Comparison of ENCODE assay signal across 25 cellular contexts in the genomic region with DNA sequence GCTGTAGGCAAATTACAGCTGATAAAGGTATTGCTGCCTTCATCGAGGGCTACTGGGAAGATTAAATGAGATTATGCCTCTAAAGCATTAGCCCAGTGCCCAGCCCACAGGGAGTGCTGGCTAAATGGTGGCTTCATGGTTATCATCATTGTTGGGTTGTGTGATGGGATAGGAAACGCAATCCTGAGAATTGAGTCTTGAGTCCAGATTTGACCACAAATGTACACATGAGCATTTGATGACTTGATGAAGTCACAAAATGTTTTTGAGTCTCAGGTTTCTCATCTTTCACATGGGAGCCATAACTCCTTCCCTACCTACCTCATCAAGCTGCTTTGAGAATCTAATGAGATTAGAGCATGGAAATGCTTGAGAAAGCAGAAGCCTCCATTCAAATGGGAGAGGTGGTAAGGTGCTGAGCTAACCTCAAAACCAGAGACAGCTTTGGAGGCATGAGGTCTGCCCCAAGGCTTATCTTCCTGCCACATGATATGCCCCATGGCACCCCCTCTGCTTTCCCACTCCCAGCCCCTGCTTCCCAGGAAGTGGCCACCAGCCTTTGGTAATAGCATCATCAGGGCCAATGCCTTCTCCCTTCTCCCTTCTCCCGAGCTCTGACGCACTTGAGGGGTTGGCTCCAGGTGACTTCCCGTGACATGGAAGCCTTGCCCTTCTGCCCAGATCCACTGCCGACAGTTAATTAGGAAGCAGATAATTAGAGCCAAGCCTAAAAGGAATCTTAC.
"Had no signal": no experiment of that assay in that cellular context is flagged by ENCODE, and none has a peak within 500 bp of the region (broad histone marks: within the 10 kb centered on the region; RNA-seq: fewer than 3 reads in every experiment).

No MANE protein-coding gene starts in this region.

- H3K36me3 ChIP-seq: gastrocnemius medialis, neutrophil, ovary, thyroid gland had no signal

- DNase-seq: activated B cell treated with CpG ODN at 0.5 μM for 24 hours; activated CD4-positive, alpha-beta T cell treated with anti-CD3 and anti-CD28 coated beads for 36 hours; activated CD4-positive, alpha-beta T cell treated with anti-CD3 and anti-CD28 coated beads, Interleukin-2, amount 50 U/mL, for 4 hours; activated naive CD4-positive, alpha-beta T cell treated with Interleukin-2 at 50 U/mL for 16 hours; activated naive CD8-positive, alpha-beta T cell treated with anti-CD3 and anti-CD28 coated beads, Interleukin-2, amount 10 ng/mL, durations not matched to agents 7 days and 5 days; amygdala; body of pancreas; caudate nucleus; dermis blood vessel endothelial cell; effector CD8-positive, alpha-beta T cell; erythroblast; gastrocnemius medialis; hypothalamus; ovary; right cardiac atrium; stimulated activated CD4-positive, alpha-beta T cell treated with anti-CD3 and anti-CD28 coated beads, Interleukin-12 subunit alpha, Interleukin-12 subunit beta, amount 100 ng/mL, for 4 hours; stimulated activated CD4-positive, alpha-beta T cell treated with anti-CD3 and anti-CD28 coated beads, Interleukin-4, amount 100 ng/mL, for 4 hours; substantia nigra; T1000; thyroid gland had no signal

- H3K27me3 ChIP-seq: body of pancreas, gastrocnemius medialis, neutrophil, ovary, thyroid gland had no signal

- H3K9me3 Mint-ChIP-seq: activated B cell treated with CpG ODN at 0.5 μM for 24 hours; activated naive CD8-positive, alpha-beta T cell treated with anti-CD3 and anti-CD28 coated beads, Interleukin-2, amount 10 ng/mL, durations not matched to agents 7 days and 5 days; activated T-helper 17 cell treated with anti-CD3 and anti-CD28 coated beads, Interleukin-2, amount 50 U/mL, for 72 hours; nephron; stimulated activated naive CD8-positive, alpha-beta T cell treated with anti-CD3 and anti-CD28 coated beads, Interleukin-15, Interleukin-2, amounts not matched to agents 100 ng/mL and 50 ng/mL, for 24 hours had no signal

- H3K4me3 Mint-ChIP-seq: activated B cell treated with CpG ODN at 0.5 μM for 24 hours; activated CD4-positive, alpha-beta T cell treated with anti-CD3 and anti-CD28 coated beads for 36 hours; activated naive CD8-positive, alpha-beta T cell treated with anti-CD3 and anti-CD28 coated beads, Interleukin-2, amount 10 ng/mL, durations not matched to agents 7 days and 5 days; activated T-helper 17 cell treated with anti-CD3 and anti-CD28 coated beads, Interleukin-2, amount 50 U/mL, for 72 hours; nephron; stimulated activated naive CD8-positive, alpha-beta T cell treated with anti-CD3 and anti-CD28 coated beads, Interleukin-15, Interleukin-2, amounts not matched to agents 100 ng/mL and 50 ng/mL, for 24 hours had no signal

- H3K36me3 Mint-ChIP-seq: activated naive CD8-positive, alpha-beta T cell treated with anti-CD3 and anti-CD28 coated beads, Interleukin-2, amount 10 ng/mL, durations not matched to agents 7 days and 5 days had no signal

- H3K4me3 ChIP-seq: body of pancreas, gastrocnemius medialis, ovary, thyroid gland had no signal

- H3K27ac Mint-ChIP-seq: activated B cell treated with CpG ODN at 0.5 μM for 24 hours; activated CD4-positive, alpha-beta T cell treated with anti-CD3 and anti-CD28 coated beads for 36 hours; activated naive CD8-positive, alpha-beta T cell treated with anti-CD3 and anti-CD28 coated beads, Interleukin-2, amount 10 ng/mL, durations not matched to agents 7 days and 5 days; activated T-helper 17 cell treated with anti-CD3 and anti-CD28 coated beads, Interleukin-2, amount 50 U/mL, for 72 hours; nephron; stimulated activated naive CD8-positive, alpha-beta T cell treated with anti-CD3 and anti-CD28 coated beads, Interleukin-15, Interleukin-2, amounts not matched to agents 100 ng/mL and 50 ng/mL, for 24 hours had no signal

- H3K27ac ChIP-seq: body of pancreas, gastrocnemius medialis, neutrophil, ovary, thyroid gland had no signal

- H3K9me3 ChIP-seq: body of pancreas, gastrocnemius medialis, neutrophil, ovary, thyroid gland had no signal

- FAIRE-seq: islet of Langerhans had no signal

- H3K4me1 ChIP-seq: gastrocnemius medialis, thyroid gland had no signal

- ATAC-seq: activated CD4-positive, alpha-beta T cell treated with anti-CD3 and anti-CD28 coated beads for 36 hours; body of pancreas; gastrocnemius medialis; right cardiac atrium had no signal

- H3K27me3 Mint-ChIP-seq: activated B cell treated with CpG ODN at 0.5 μM for 24 hours; activated CD4-positive, alpha-beta T cell treated with anti-CD3 and anti-CD28 coated beads for 36 hours; activated naive CD8-positive, alpha-beta T cell treated with anti-CD3 and anti-CD28 coated beads, Interleukin-2, amount 10 ng/mL, durations not matched to agents 7 days and 5 days; activated T-helper 17 cell treated with anti-CD3 and anti-CD28 coated beads, Interleukin-2, amount 50 U/mL, for 72 hours; stimulated activated naive CD8-positive, alpha-beta T cell treated with anti-CD3 and anti-CD28 coated beads, Interleukin-15, Interleukin-2, amounts not matched to agents 100 ng/mL and 50 ng/mL, for 24 hours had no signal

- H3K4me1 Mint-ChIP-seq: activated B cell treated with CpG ODN at 0.5 μM for 24 hours had no signal
